In the genomic region with DNA sequence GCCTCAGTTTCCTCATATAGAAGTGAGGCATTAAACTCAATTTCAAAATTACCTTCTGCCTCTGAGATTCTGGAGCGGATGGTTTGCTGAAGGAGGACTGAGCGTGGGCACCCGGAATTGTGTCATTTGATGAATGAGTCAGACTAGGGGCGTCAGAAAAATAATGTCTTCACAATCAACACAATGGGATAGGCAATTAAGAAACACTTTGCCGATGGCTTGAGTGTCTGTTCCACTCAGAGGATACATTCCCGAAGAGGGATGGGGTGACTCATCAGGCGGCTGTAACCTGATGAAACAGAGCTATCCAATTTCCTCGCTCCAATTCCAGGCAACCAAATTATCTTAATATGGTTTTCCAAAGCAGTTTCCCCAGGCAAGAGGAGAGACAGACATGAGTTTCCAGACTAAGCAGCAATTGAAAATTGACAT, we compare ENCODE assay signal across 1 cellular context.
TF ChIP-seq lines count a peak whose summit lies in the region.

No MANE protein-coding gene starts in this region.

TF ChIP-seq in K562, 482 proteins besides CTCF, POLR2A, EP300 and RAD21:
- TF ChIP-seq KAT7 (CRISPR knock-in tag; IDR thresholded peaks at IDR 0.05; ENCODE audit: borderline replicate concordance), result no peak
- no peak for TF ChIP-seq NELFE (IDR thresholded peaks at IDR 0.05; ENCODE audit: insufficient read depth, insufficient read length)
- no peak for TF ChIP-seq NFXL1 (CRISPR knock-in tag; IDR thresholded peaks at IDR 0.05)
- TF ChIP-seq RBM22 (IDR thresholded peaks at IDR 0.05; ENCODE audit: low read depth, low read length, poor library complexity, severe bottlenecking), result no peak
- TF ChIP-seq, protein P1, sequence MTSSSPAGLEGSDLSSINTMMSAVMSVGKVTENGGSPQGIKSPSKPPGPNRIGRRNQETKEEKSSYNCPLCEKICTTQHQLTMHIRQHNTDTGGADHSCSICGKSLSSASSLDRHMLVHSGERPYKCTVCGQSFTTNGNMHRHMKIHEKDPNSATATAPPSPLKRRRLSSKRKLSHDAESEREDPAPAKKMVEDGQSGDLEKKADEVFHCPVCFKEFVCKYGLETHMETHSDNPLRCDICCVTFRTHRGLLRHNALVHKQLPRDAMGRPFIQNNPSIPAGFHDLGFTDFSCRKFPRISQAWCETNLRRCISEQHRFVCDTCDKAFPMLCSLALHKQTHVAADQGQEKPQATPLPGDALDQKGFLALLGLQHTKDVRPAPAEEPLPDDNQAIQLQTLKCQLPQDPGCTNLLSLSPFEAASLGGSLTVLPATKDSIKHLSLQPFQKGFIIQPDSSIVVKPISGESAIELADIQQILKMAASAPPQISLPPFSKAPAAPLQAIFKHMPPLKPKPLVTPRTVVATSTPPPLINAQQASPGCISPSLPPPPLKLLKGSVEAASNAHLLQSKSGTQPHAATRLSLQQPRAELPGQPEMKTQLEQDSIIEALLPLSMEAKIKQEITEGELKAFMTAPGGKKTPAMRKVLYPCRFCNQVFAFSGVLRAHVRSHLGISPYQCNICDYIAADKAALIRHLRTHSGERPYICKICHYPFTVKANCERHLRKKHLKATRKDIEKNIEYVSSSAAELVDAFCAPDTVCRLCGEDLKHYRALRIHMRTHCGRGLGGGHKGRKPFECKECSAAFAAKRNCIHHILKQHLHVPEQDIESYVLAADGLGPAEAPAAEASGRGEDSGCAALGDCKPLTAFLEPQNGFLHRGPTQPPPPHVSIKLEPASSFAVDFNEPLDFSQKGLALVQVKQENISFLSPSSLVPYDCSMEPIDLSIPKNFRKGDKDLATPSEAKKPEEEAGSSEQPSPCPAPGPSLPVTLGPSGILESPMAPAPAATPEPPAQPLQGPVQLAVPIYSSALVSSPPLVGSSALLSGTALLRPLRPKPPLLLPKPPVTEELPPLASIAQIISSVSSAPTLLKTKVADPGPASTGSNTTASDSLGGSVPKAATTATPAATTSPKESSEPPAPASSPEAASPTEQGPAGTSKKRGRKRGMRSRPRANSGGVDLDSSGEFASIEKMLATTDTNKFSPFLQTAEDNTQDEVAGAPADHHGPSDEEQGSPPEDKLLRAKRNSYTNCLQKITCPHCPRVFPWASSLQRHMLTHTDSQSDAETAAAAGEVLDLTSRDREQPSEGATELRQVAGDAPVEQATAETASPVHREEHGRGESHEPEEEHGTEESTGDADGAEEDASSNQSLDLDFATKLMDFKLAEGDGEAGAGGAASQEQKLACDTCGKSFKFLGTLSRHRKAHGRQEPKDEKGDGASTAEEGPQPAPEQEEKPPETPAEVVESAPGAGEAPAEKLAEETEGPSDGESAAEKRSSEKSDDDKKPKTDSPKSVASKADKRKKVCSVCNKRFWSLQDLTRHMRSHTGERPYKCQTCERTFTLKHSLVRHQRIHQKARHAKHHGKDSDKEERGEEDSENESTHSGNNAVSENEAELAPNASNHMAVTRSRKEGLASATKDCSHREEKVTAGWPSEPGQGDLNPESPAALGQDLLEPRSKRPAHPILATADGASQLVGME (CRISPR knock-in tag; IDR thresholded peaks at IDR 0.05), result no peak
- TF ChIP-seq U2AF2 (optimal IDR thresholded peaks at IDR 0.05; ENCODE audit: low read depth, low read length), result no peak
- no peak for TF ChIP-seq CEBPG (CRISPR knock-in tag; IDR thresholded peaks at IDR 0.05)
- peak in 1 of 2 experiments; percentile 70; a peak in 2 of 4 replicates for TF ChIP-seq CEBPG (tag; conservative IDR thresholded peaks at IDR 0.05 in 1 of 2, IDR thresholded peaks at IDR 0.05 in 1 of 2)
- no peak for TF ChIP-seq SMARCC2 (IDR thresholded peaks at IDR 0.05; ENCODE audit: low read depth)
- TF ChIP-seq ZKSCAN1 (IDR thresholded peaks at IDR 0.05; ENCODE audit: low read depth, low read length), result no peak
- TF ChIP-seq, protein P2, sequence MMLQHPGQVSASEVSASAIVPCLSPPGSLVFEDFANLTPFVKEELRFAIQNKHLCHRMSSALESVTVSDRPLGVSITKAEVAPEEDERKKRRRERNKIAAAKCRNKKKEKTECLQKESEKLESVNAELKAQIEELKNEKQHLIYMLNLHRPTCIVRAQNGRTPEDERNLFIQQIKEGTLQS (IDR thresholded peaks at IDR 0.05), result peak; percentile 89
- TF ChIP-seq, protein P2 (CRISPR knock-in tag; conservative IDR thresholded peaks at IDR 0.05), result no peak
- TF ChIP-seq CBFA2T2 (conservative IDR thresholded peaks at IDR 0.05), result no peak
- peak; percentile 82 for TF ChIP-seq JUN (IDR thresholded peaks at IDR 0.05; ENCODE audit: borderline replicate concordance, low read depth, low read length)
- TF ChIP-seq JUN (CRISPR knock-in tag; IDR thresholded peaks at IDR 0.05; ENCODE audit: borderline replicate concordance), result no peak
- no peak for TF ChIP-seq CREM (IDR thresholded peaks at IDR 0.05; ENCODE audit: low read depth)
- peak; percentile 69 for TF ChIP-seq FOSL1 (tag; conservative IDR thresholded peaks at IDR 0.05)
- no peak for TF ChIP-seq ZNF586 (CRISPR knock-in tag; conservative IDR thresholded peaks at IDR 0.05)
- TF ChIP-seq JUND (IDR thresholded peaks at IDR 0.05; ENCODE audit: borderline replicate concordance, low read depth, low read length), result peak; percentile 79; the same call in 1 of the 2 replicates
- 0 out of 3 replicates have a peak, but pooled peaks have one; percentile 58 for TF ChIP-seq JUND (tag; IDR thresholded peaks at IDR 0.05; ENCODE audit: borderline replicate concordance, low read depth, low read length)
TF ChIP-seq in K562: peak in this region for 5.
